Comparison of ENCODE assay signal across 15 cellular contexts in genomic region chr22:18511327-18511726, GRCh38. TPM values are rescaled to one million over a fixed set of nuclear protein-coding genes. Genes with fewer than 3 reads are reported as not detected.
"Had no signal": no experiment of that assay in that cellular context is flagged by ENCODE, and none has a peak within 500 bp of the region (broad histone marks: within the 10 kb centered on the region; RNA-seq: fewer than 3 reads in every experiment).

No MANE protein-coding gene starts in this region.

RNA-seq across cellular contexts. Expression of gene GGTLC3, which starts 6.6 kb away (rescaled TPM):
- total RNA-seq: natural killer cell treated with Interleukin-12 subunit alpha and Interleukin-12 subunit beta and Interleukin-15 and Interleukin-18, amount 100 ng/mL, for 72 hours; neural crest cell; omental fat pad; osteocyte; pancreas; posterior vena cava; pulmonary artery endothelial cell; right atrium auricular region; sciatic nerve; smooth muscle cell; spleen; suprapubic skin; transverse colon; urinary bladder; uterus had no signal

RNA-seq across cellular contexts. Expression of gene TMEM191B, which starts 16.3 kb away (rescaled TPM):
- total RNA-seq: smooth muscle cell, urinary bladder had no signal
